In the genomic region with DNA sequence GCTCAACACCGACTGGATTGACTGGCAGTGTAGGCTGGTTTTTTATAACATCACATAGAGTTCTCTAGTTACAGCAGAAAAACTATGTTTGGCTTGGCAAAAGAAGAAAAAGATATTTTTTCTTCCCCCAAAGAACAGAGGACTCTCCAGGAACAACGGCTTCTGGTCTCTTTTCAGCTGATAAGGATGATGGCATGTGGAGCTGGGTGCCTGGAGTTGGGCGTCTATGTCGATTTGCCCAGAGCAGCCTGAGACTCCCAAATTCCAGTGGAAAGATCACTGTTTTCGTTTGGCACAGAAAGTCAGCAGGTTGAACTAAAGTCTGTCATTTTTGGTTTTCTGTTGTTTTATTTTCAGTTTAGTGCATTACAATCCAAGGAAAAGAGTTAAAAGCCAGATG, we compare ENCODE assay signal across 21 cellular contexts.
DNase-seq lines count a peak whose midpoint lies in the region; ATAC-seq and TF ChIP-seq lines count a peak whose summit lies in the region.
"Had no signal": no experiment of that assay in that cellular context is flagged by ENCODE, and none has a peak within 500 bp of the region (broad histone marks: within the 10 kb centered on the region; RNA-seq: fewer than 3 reads in every experiment).

No MANE protein-coding gene starts in this region.

- WGBS in heart left ventricle, 4 donors: 16 to 24% (median 19%) methylated on average over 5 of the region's 5 CpGs
- WGBS in testis, 2 donors: 25 to 34% methylated on average over 5 of the region's 5 CpGs

- H3K4me3 ChIP-seq in heart left ventricle: no peak overlapping the region
- H3K4me3 ChIP-seq in right atrium auricular region: no peak overlapping the region
- H3K4me3 ChIP-seq in fibroblast of pulmonary artery (replicated peaks; ENCODE audit: low read depth, low read length): no peak overlapping the region
- H3K4me3 ChIP-seq in testis: no peak overlapping the region
- H3K4me3 ChIP-seq in BE2C (ENCODE audit: low read depth, low read length): no peak overlapping the region
- no peak overlapping the region for H3K4me3 ChIP-seq in uterus
- H3K4me3 ChIP-seq: ascending aorta, HAP-1, SK-N-MC, thyroid gland had no signal

- DNase-seq in heart left ventricle: no peak
- DNase-seq in right atrium auricular region (ENCODE audit: low spot score): no peak
- peak; percentile 37 for DNase-seq in fibroblast of pulmonary artery (ENCODE audit: low read depth)
- DNase-seq in middle frontal gyrus (ENCODE audit: extremely low spot score, low spot score): peak; percentile 40
- peak; percentile 36 for DNase-seq in testis
- no peak for DNase-seq in erythroblast (lab: John Stamatoyannopoulos, UW)
- DNase-seq in BE2C: no peak
- DNase-seq in uterus: no peak
- DNase-seq: activated CD4-positive, alpha-beta memory T cell treated with anti-CD3 and anti-CD28 coated beads for 36 hours; activated CD4-positive, CD25-positive, alpha-beta regulatory T cell treated with anti-CD3 and anti-CD28 coated beads, Interleukin-2, amount 50 U/mL, for 72 hours; activated CD8-positive, alpha-beta memory T cell treated with anti-CD3 and anti-CD28 coated beads, Interleukin-2, amount 50 U/mL, for 48 hours; CD8-positive, alpha-beta T cell; NCI-H1105 treated with DMSO at 0.1 percent for 48 hours; NCI-H446; NCI-H82; stimulated activated naive CD4-positive, alpha-beta T cell treated with Interleukin-2 at 50 U/mL for 16 hours; thyroid gland had no signal

- TF ChIP-seq CTCF in heart left ventricle (IDR thresholded peaks at IDR 0.05) (no peak), right atrium auricular region (IDR thresholded peaks at IDR 0.05) (no peak), fibroblast of pulmonary artery (IDR thresholded peaks at IDR 0.05; ENCODE audit: low read length, missing control alignments) (no peak), testis (IDR thresholded peaks at IDR 0.05) (no peak), BE2C (IDR thresholded peaks at IDR 0.05; ENCODE audit: low read depth, low read length) (no peak), uterus (IDR thresholded peaks at IDR 0.05) (no peak)

- H3K36me3 ChIP-seq in heart left ventricle (peaks cover 0 to 76% (median 20%) of the 10 kb centered on the region in 9 donors), right atrium auricular region (no peaks in the 10 kb centered on the region), testis (ENCODE audit: low read depth, missing control alignments) (no peaks in the 10 kb centered on the region), BE2C (no peaks in the 10 kb centered on the region), uterus (no peaks in the 10 kb centered on the region)
- H3K36me3 ChIP-seq: thyroid gland had no signal

- intact Hi-C loops in heart left ventricle (cut with DNase I): loop anchor here in 1 of 10 donors (5.0 kb wide), 1 partner anchor 35 kb away; no protein-coding TSS in a partner anchor
- intact Hi-C loops in testis (cut with DNase I; ENCODE audit: low total_unique reads): no loop called here
- intact Hi-C loops in uterus (cut with DNase I; ENCODE audit: low total_unique reads): no loop called here

- H3K4me1 ChIP-seq in heart left ventricle (peaks cover 0 to 37% (median 15%) of the 10 kb centered on the region in 12 donors), right atrium auricular region (peaks cover 0 to 7% of the 10 kb centered on the region in 2 donors), testis (peaks cover 10% of the 10 kb centered on the region), BE2C (no peaks in the 10 kb centered on the region), uterus (no peaks in the 10 kb centered on the region)
- H3K4me1 ChIP-seq: ascending aorta, HAP-1 had no signal

- H3K9me3 ChIP-seq in heart left ventricle (peaks cover 0 to 6% (median 0%) of the 10 kb centered on the region in 12 donors), right atrium auricular region (no peaks in the 10 kb centered on the region), testis (no peaks in the 10 kb centered on the region), BE2C (no peaks in the 10 kb centered on the region), uterus (no peaks in the 10 kb centered on the region)
- H3K9me3 ChIP-seq: ascending aorta, HAP-1, thyroid gland had no signal

- H3K27ac ChIP-seq in heart left ventricle (peak overlapping the region in 7 of 12 donors; percentile 43 to 78 (median 54)), right atrium auricular region (no peak overlapping the region), testis (peak overlapping the region in 1 of 2 donors; percentile 54), uterus (peak overlapping the region in 1 of 2 donors; percentile 17)
- H3K27ac ChIP-seq: ascending aorta, RWPE1, SK-N-MC, thyroid gland had no signal

- no peaks in the 10 kb centered on the region for H3K27me3 ChIP-seq in heart left ventricle
- no peaks in the 10 kb centered on the region for H3K27me3 ChIP-seq in right atrium auricular region
- H3K27me3 ChIP-seq in testis: no peaks in the 10 kb centered on the region
- no peaks in the 10 kb centered on the region; the same call in 1 of the 2 replicates for H3K27me3 ChIP-seq in BE2C
- H3K27me3 ChIP-seq in uterus: no peaks in the 10 kb centered on the region
- H3K27me3 ChIP-seq: ascending aorta, thyroid gland had no signal

- peak in 3 of 4 donors; percentile 54 to 84 (median 60) for ATAC-seq in heart left ventricle
- ATAC-seq: CD8-positive, alpha-beta T cell had no signal

- no peak for TF ChIP-seq POLR2A in heart left ventricle (IDR thresholded peaks at IDR 0.05)
- TF ChIP-seq POLR2A in testis (IDR thresholded peaks at IDR 0.05): no peak
- no peak for TF ChIP-seq POLR2A in erythroblast (IDR thresholded peaks at IDR 0.05; ENCODE audit: low read length)
- TF ChIP-seq POLR2A in uterus (IDR thresholded peaks at IDR 0.05): no peak

Comparison
In these comparisons a context has a peak if more than half of its experiments do, and no peak if none do; other contexts are left out.
1. H3K27ac ChIP-seq: peak in heart left ventricle (7 of 12); none in right atrium auricular region (0 of 2).
2. DNase-seq: peak in fibroblast of pulmonary artery (single experiment), middle frontal gyrus (single experiment) and testis (single experiment); none in heart left ventricle (0 of 5), right atrium auricular region (single experiment), erythroblast (0 of 2), BE2C (single experiment) and uterus (0 of 2).